In the genomic region with DNA sequence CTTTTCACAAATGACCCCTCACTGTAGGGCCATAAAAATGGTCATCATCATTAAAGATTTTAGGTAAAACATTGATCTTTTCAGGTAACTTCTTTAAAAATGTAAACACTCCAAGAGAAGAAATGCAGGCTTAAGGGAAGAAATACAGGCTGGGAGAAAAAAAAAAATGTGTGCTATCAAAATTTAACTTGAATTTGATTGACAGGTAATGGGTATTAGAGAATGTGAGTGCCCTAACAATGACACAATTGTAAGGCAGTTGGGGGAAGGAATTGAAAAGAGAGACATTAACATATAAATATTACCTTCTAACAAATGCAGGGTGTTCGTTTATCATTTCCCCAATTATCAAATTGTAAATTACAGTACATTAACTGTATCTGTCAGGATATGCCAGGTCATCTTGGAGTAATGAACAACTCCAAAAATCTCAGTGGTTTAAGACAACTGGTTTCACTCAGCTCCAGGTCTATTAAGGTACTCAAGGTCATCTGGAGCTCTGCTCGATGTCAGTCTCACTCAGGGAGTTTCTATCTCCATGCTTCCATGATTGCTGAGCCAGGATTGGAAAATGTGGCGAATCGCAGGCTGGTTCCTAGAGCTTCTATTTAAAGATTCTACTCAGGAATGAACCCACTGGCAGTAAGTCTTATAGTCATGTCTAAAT, we compare ENCODE assay signal across 15 cellular contexts. TPM values are rescaled to one million over a fixed set of nuclear protein-coding genes. Genes with fewer than 3 reads are reported as not detected.
DNase-seq lines count a peak whose midpoint lies in the region; ATAC-seq, FAIRE-seq and TF ChIP-seq lines count a peak whose summit lies in the region.
"Had no signal": no experiment of that assay in that cellular context is flagged by ENCODE, and none has a peak within 500 bp of the region (broad histone marks: within the 10 kb centered on the region; RNA-seq: fewer than 3 reads in every experiment).

No MANE protein-coding gene starts in this region.

- no peak for TF ChIP-seq RAD21 in HepG2 (CRISPR knock-in tag; IDR thresholded peaks at IDR 0.05)

- 0 out of 2 replicates have a peak, but pooled peaks cover 6% of the 10 kb centered on the region for H3K4me1 ChIP-seq in HepG2 (ENCODE audit: insufficient read depth, low read length)
- peaks cover 0 to 10% (median 0%) of the 10 kb centered on the region in 4 donors for H3K4me1 ChIP-seq in right lobe of liver
- peaks cover 0 to 31% (median 14%) of the 10 kb centered on the region in 12 donors for H3K4me1 ChIP-seq in heart left ventricle
- no peaks in the 10 kb centered on the region for H3K4me1 ChIP-seq in right cardiac atrium (ENCODE audit: control insufficient read depth, insufficient read depth, low read length)

- H4K20me1 ChIP-seq in HepG2 (ENCODE audit: insufficient read depth, low read length) = no peaks in the 10 kb centered on the region

- POLR2A ChIA-PET in HepG2 (lab: Yijun Ruan, JAX) = no interaction called here

- CTCF ChIA-PET in HepG2 (lab: Yijun Ruan, JAX; ENCODE audit: low intra/inter-chr PET ratio, low total read pairs) = no interaction called here

- no peak overlapping the region for H3K9ac ChIP-seq in HepG2 (ENCODE audit: insufficient read depth, low read depth, low read length)

- in situ Hi-C loops in HepG2 (cut with HindIII; ENCODE audit: extremely low pct_ligation_motif_present, low pct_unique_long_range_greater_than_20kb) = no loop called here

- ATAC-seq in HepG2 (no peak), right lobe of liver (no peak), heart left ventricle (peak; percentile 75 to 90 (median 86)), right cardiac atrium (peak; percentile 15 to 43)
- ATAC-seq: HCT116 had no signal

- FAIRE-seq in HepG2 (lab: Jason Lieb, UNC) (no peak), urothelium cell line (lab: Jason Lieb, UNC) (no peak)
- FAIRE-seq: GM18507, H54 had no signal

- H3K79me2 ChIP-seq in HepG2 (ENCODE audit: insufficient read depth, low read length) = peaks cover 3% of the 10 kb centered on the region

- no TSS peak for BruUV-seq in HepG2 (replicated peaks; lab: Mats Ljungman, UMichigan)

- TF ChIP-seq CTCF in HepG2 (CRISPR knock-in tag; IDR thresholded peaks at IDR 0.05) (no peak), right lobe of liver (IDR thresholded peaks at IDR 0.05) (no peak), heart left ventricle (IDR thresholded peaks at IDR 0.05) (no peak)

- TF ChIP-seq POLR2A in HepG2 (IDR thresholded peaks at IDR 0.05; ENCODE audit: insufficient read depth in 1 of 2, low read depth in 2 of 2, low read length in 2 of 2) (no peak), right lobe of liver (IDR thresholded peaks at IDR 0.05) (no peak), heart left ventricle (IDR thresholded peaks at IDR 0.05) (no peak)

- no peak for TF ChIP-seq EP300 in HepG2 (IDR thresholded peaks at IDR 0.05; ENCODE audit: low read depth in 2 of 2, low read length in 2 of 2)
- no peak for TF ChIP-seq EP300 in HepG2 (CRISPR knock-in tag; IDR thresholded peaks at IDR 0.05; ENCODE audit: borderline replicate concordance)

- H3K36me3 ChIP-seq in HepG2 (replicated peaks in 1 of 2; ENCODE audit: control insufficient read depth in 1 of 2, insufficient read depth in 2 of 2, low read length in 2 of 2) (peaks cover 3 to 16% of the 10 kb centered on the region in 2 experiments; a peak in 3 of 5 replicates), right lobe of liver (peaks cover 0 to 10% (median 0%) of the 10 kb centered on the region in 4 donors), heart left ventricle (peaks cover 0 to 11% (median 0%) of the 10 kb centered on the region in 9 donors)

- H3K27me3 ChIP-seq in HepG2 (ENCODE audit: control insufficient read depth in 1 of 2, insufficient read depth in 2 of 2, low read length in 2 of 2) = no peaks in the 10 kb centered on the region
- no peaks in the 10 kb centered on the region for H3K27me3 ChIP-seq in right lobe of liver
- H3K27me3 ChIP-seq in heart left ventricle = no peaks in the 10 kb centered on the region
- no peaks in the 10 kb centered on the region for H3K27me3 ChIP-seq in right cardiac atrium (ENCODE audit: control insufficient read depth, insufficient read depth)

- no peak overlapping the region for H2AFZ ChIP-seq in HepG2 (ENCODE audit: low read length)

- intact Hi-C loops in HepG2 (cut with micrococcal nuclease; ENCODE audit: unreplicated experiment) = no loop called here
- intact Hi-C loops in right lobe of liver (cut with DNase I) = no loop called here
- intact Hi-C loops in heart left ventricle (cut with DNase I) = no loop called here
- intact Hi-C loops in right cardiac atrium (cut with DNase I) = no loop called here

- no peak overlapping the region for H3K27ac ChIP-seq in HepG2 (ENCODE audit: extremely low read length, insufficient read depth, low read length)
- no peak overlapping the region for H3K27ac ChIP-seq in right lobe of liver
- peak overlapping the region; percentile 22 to 78 (median 60) for H3K27ac ChIP-seq in heart left ventricle
- no peak overlapping the region for H3K27ac ChIP-seq in right cardiac atrium (ENCODE audit: low read length)

- no peaks in the 10 kb centered on the region for H3K9me3 ChIP-seq in HepG2 (ENCODE audit: low read length)
- H3K9me3 ChIP-seq in right lobe of liver = no peaks in the 10 kb centered on the region
- H3K9me3 ChIP-seq in heart left ventricle = no peaks in the 10 kb centered on the region
- H3K9me3 ChIP-seq in right cardiac atrium (ENCODE audit: control insufficient read depth, low read length) = no peaks in the 10 kb centered on the region

- 88% methylated on average over 4 of the region's 4 CpGs for WGBS in HepG2 (ENCODE audit: low lambda C conversion rate)
- WGBS in right lobe of liver (ENCODE audit: insufficient coverage, low coverage, low lambda C conversion rate, missing lambda C conversion rate) = 96% methylated on average over 4 of the region's 4 CpGs
- 29 to 60% (median 49%) methylated on average over 4 of the region's 4 CpGs for WGBS in heart left ventricle, 4 donors
- 59% methylated on average over 4 of the region's 4 CpGs for WGBS in right cardiac atrium

- no peak overlapping the region for H3K4me2 ChIP-seq in HepG2 (ENCODE audit: low read depth, low read length)

- no peak for DNase-seq in HepG2 (ENCODE audit: low spot score)
- no peak for DNase-seq in right lobe of liver
- DNase-seq in heart left ventricle = peak in 4 of 5 donors; percentile 45 to 68 (median 60)
- DNase-seq in right cardiac atrium = peak in 2 of 3 donors; percentile 32 to 45
- no peak for DNase-seq in NCI-H146 (lab: John Stamatoyannopoulos, UW)
- no peak for DNase-seq in HK-2 (ENCODE audit: unreplicated experiment)
- DNase-seq in urothelium cell line (ENCODE audit: low spot score) = no peak
- DNase-seq: ACHN; C1 segment of cervical spinal cord; Calu3; CD4-positive, alpha-beta T cell; DMS 273 treated with DMSO at 0.1 percent for 48 hours had no signal

- H3K4me3 ChIP-seq in HepG2 (replicated peaks in 1 of 3; ENCODE audit: insufficient read depth in 1 of 3, low read depth in 2 of 3, low read length in 3 of 3) = no peak overlapping the region
- H3K4me3 ChIP-seq in right lobe of liver = no peak overlapping the region
- no peak overlapping the region for H3K4me3 ChIP-seq in heart left ventricle
- no peak overlapping the region for H3K4me3 ChIP-seq in right cardiac atrium (ENCODE audit: low read length)

TF ChIP-seq in HepG2, 621 proteins besides CTCF, POLR2A, EP300 and RAD21:
- TF ChIP-seq RBM22 (optimal IDR thresholded peaks at IDR 0.05; ENCODE audit: low read length) = peak; percentile 73
- TF ChIP-seq, protein P1, sequence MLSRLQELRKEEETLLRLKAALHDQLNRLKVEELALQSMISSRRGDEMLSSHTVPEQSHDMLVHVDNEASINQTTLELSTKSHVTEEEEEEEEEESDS (CRISPR knock-in tag; IDR thresholded peaks at IDR 0.05; ENCODE audit: borderline replicate concordance) = no peak

RNA-seq across cellular contexts. Expression of a gene that starts 55.7 kb away (rescaled TPM):
- total RNA-seq in HepG2 (2016; rRNA removed; fragmentation: Illumina TruSeq; extraction: Trizol) = 2.9 and 4.5 TPM in 2 replicates
- 0.51 and 0.62 TPM in 2 replicates for total RNA-seq in HepG2 (2016; cell fraction: cytosol; rRNA removed; fragmentation: Illumina TruSeq; extraction: Trizol; ENCODE audit: low read depth)
- total RNA-seq in HepG2 (2016; cell fraction: insoluble cytoplasmic fraction; rRNA removed; fragmentation: Illumina TruSeq; extraction: Trizol) = 2.9 and 4.1 TPM in 2 replicates
- total RNA-seq in HepG2 (2016; cell fraction: membrane; rRNA removed; fragmentation: Illumina TruSeq; extraction: Trizol) = 0.86 and 0.93 TPM in 2 replicates
- 6.1 and 6.5 TPM in 2 replicates for total RNA-seq in HepG2 (2016; cell fraction: nucleus; rRNA removed; fragmentation: Illumina TruSeq; extraction: Trizol)
- polyA plus RNA-seq in HepG2 (2011; rRNA removed) = 1.3 and 1.5 TPM in 2 replicates
- 0.56 and 1.2 TPM in 2 replicates for polyA plus RNA-seq in HepG2 (2011; cell fraction: cytosol; rRNA removed)
- 1.7 and 2.6 TPM in 2 replicates for polyA plus RNA-seq in HepG2 (2011; cell fraction: nucleus; rRNA removed)
- polyA plus RNA-seq in HepG2 (2012) = 0.65 and 0.80 TPM in 2 replicates
- polyA plus RNA-seq in HepG2 (2016; cell fraction: cytosol; fragmentation: Illumina TruSeq; extraction: Trizol; ENCODE audit: low read depth) = 0.08 and 0.10 TPM in 2 replicates
- 1.7 and 1.9 TPM in 2 replicates for polyA plus RNA-seq in HepG2 (2016; cell fraction: insoluble cytoplasmic fraction; fragmentation: Illumina TruSeq; extraction: Trizol; ENCODE audit: low read depth)
- 0.18 and 0.27 TPM in 2 replicates for polyA plus RNA-seq in HepG2 (2016; cell fraction: membrane; fragmentation: Illumina TruSeq; extraction: Trizol; ENCODE audit: low read depth)
- 2.1 and 2.6 TPM in 2 replicates for polyA plus RNA-seq in HepG2 (2016; cell fraction: nucleus; fragmentation: Illumina TruSeq; extraction: Trizol; ENCODE audit: insufficient read depth, low read depth)
- 5.6 and 8.1 TPM in 2 replicates for polyA minus RNA-seq in HepG2 (2011; rRNA and poly(A)+ RNA removed; ENCODE audit: low replicate concordance)
- polyA minus RNA-seq in HepG2 (2011; cell fraction: cytosol; rRNA and poly(A)+ RNA removed) = 2.5 and 3.6 TPM in 2 replicates
- polyA minus RNA-seq in HepG2 (2011; cell fraction: nucleus; rRNA and poly(A)+ RNA removed) = 16.5 and 22.3 TPM in 2 replicates
- total RNA-seq in right lobe of liver = 10 to 100 TPM in 4 of 6 experiments, 1 to 10 TPM in 2; 8.4 to 14.1 (median 11.9) TPM
- 10 to 100 TPM in 1 of 9 donors, 1 to 10 TPM in 8; 4.4 to 10.8 (median 6.4) TPM for total RNA-seq in heart left ventricle
- 1 to 10 TPM; 1.4 TPM for polyA plus RNA-seq in heart left ventricle
- 1 to 10 TPM; 2.6 to 5.8 (median 4.4) TPM for total RNA-seq in right cardiac atrium
- 1.00 TPM for polyA plus RNA-seq in right cardiac atrium
- total RNA-seq: CD4-positive, alpha-beta T cell had no signal

Comparison
In these comparisons a context has a peak if more than half of its experiments do, and no peak if none do; other contexts are left out.
1. H3K27ac ChIP-seq: peak in heart left ventricle (12 of 12); none in HepG2 (single experiment), right lobe of liver (0 of 3) and right cardiac atrium (single experiment).
2. ATAC-seq: peak in heart left ventricle (4 of 4) and right cardiac atrium (2 of 2); none in HepG2 (single experiment) and right lobe of liver (0 of 4).
3. DNase-seq: peak in heart left ventricle (4 of 5) and right cardiac atrium (2 of 3); none in HepG2 (single experiment), right lobe of liver (0 of 3), NCI-H146 (single experiment), HK-2 (single experiment) and urothelium cell line (single experiment).